ENCODE assay signal across 17 cellular contexts in genomic region chr2:204277226-204277625, GRCh38.
"Had no signal": no experiment of that assay in that cellular context is flagged by ENCODE, and none has a peak within 500 bp of the region (broad histone marks: within the 10 kb centered on the region; RNA-seq: fewer than 3 reads in every experiment).

No MANE protein-coding gene starts in this region.

- DNase-seq: Kasumi-1, MM.1S, NCI-H1092 treated with DMSO at 0.1 percent for 48 hours, NCI-H1436, NCI-H187, NCI-H2029, NCI-H2081 treated with DMSO at 0.1 percent for 48 hours, NCI-H2227 treated with DMSO at 0.1 percent for 48 hours, NCI-H524, NCI-H526 treated with DMSO at 0.1 percent for 48 hours, NCI-H774, Right ventricle myocardium superior, RPMI8226, T-helper 2 cell had no signal

- ATAC-seq: K562 had no signal

- H3K4me3 ChIP-seq: K562 had no signal

- H3K27ac ChIP-seq: HL-60, KMS-11 had no signal

- H3K9ac ChIP-seq: KMS-11 had no signal
